In the genomic region with DNA sequence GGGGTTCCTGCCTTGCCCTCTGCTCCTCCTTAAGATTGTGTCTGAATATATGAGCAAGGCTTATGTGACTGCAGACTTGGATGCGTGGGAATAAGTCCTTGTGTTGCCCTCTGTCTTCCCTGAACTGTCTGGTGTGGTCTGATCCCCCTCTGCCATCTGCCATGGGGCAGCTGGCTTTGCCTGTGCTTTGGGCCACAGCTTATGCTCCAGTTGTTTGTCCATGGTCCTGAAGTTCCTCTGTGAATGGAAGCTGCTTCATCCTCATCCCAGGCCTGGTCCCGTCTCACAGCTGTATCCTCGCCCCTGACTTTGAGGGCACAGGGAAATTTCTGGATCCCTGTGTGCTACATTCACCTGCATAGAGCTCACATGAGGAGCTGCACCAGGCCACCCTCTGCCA, we compare ENCODE assay signal across 17 cellular contexts. TPM values are rescaled to one million over a fixed set of nuclear protein-coding genes. Genes with fewer than 3 reads are reported as not detected.
DNase-seq lines count a peak whose midpoint lies in the region; ATAC-seq, FAIRE-seq and TF ChIP-seq lines count a peak whose summit lies in the region.
"Had no signal": no experiment of that assay in that cellular context is flagged by ENCODE, and none has a peak within 500 bp of the region (broad histone marks: within the 10 kb centered on the region; RNA-seq: fewer than 3 reads in every experiment).

No MANE protein-coding gene starts in this region.

- FAIRE-seq in endothelial cell of umbilical vein (lab: Jason Lieb, UNC), result no peak
- FAIRE-seq: frontal cortex, islet of Langerhans had no signal

- no peak for DNase-seq in activated CD8-positive, alpha-beta T cell treated with anti-CD3 and anti-CD28 coated beads, Interleukin-2, amount 10 ng/mL, durations not matched to agents 7 days and 5 days
- no peak for DNase-seq in activated CD8-positive, alpha-beta T cell treated with anti-CD3 and anti-CD28 coated beads for 36 hours
- peak; percentile 22 for DNase-seq in NCI-H82 treated with DMSO at 0.1 percent for 48 hours (lab: John Stamatoyannopoulos, UW; ENCODE audit: unreplicated experiment)
- DNase-seq in endothelial cell of umbilical vein (ENCODE audit: low read depth, low spot score), result peak; percentile 21
- DNase-seq in mesendoderm, result peak; percentile 21
- no peak for DNase-seq in stimulated activated naive CD8-positive, alpha-beta T cell treated with anti-CD3 and anti-CD28 coated beads, Interleukin-15, amount 100 ng/mL, for 72 hours
- no peak for DNase-seq in chondrocyte (ENCODE audit: low spot score)
- DNase-seq: activated CD4-positive, CD25-positive, alpha-beta regulatory T cell; activated T-cell treated with anti-CD3 and anti-CD28 coated beads for 4 hours; H7; stimulated activated CD4-positive, alpha-beta T cell treated with anti-CD3 and anti-CD28 coated beads, Interleukin-15, amount 100 ng/mL, for 24 hours had no signal

- BruUV-seq in endothelial cell of umbilical vein (replicated peaks; lab: Mats Ljungman, UMichigan), result no TSS peak

- intact Hi-C loops in activated CD8-positive, alpha-beta T cell treated with anti-CD3 and anti-CD28 coated beads for 36 hours (cut with micrococcal nuclease), result no loop called here
- intact Hi-C loops in endothelial cell of umbilical vein (cut with micrococcal nuclease), result loop anchor here (5.0 kb wide), 1 partner anchor 154 kb away; the partner anchor contains the start of gene SLC38A9

- no CpG with 5 or more reads among the region's 3 CpGs for WGBS in mesendoderm (ENCODE audit: extremely low coverage, insufficient coverage, low lambda C conversion rate)

- H3K4me3 ChIP-seq in endothelial cell of umbilical vein (replicated peaks in 1 of 3; ENCODE audit: insufficient read depth in 1 of 3, low read depth in 1 of 3, low read length in 3 of 3), result no peak overlapping the region
- H3K4me3 ChIP-seq in mesendoderm (ENCODE audit: low read length), result no peak overlapping the region
- H3K4me3 ChIP-seq: thoracic aorta had no signal

- no peak overlapping the region for H3K4ac ChIP-seq in mesendoderm (ENCODE audit: low read depth, low read length)

- no peak for ATAC-seq in activated CD8-positive, alpha-beta T cell treated with anti-CD3 and anti-CD28 coated beads, Interleukin-2, amount 10 ng/mL, durations not matched to agents 7 days and 5 days
- ATAC-seq in activated CD8-positive, alpha-beta T cell treated with anti-CD3 and anti-CD28 coated beads for 36 hours, result no peak
- ATAC-seq in HG03571 (IDR thresholded peaks at IDR 0.05; ENCODE audit: unreplicated experiment), result no peak
- ATAC-seq in stimulated activated naive CD8-positive, alpha-beta T cell treated with anti-CD3 and anti-CD28 coated beads, Interleukin-15, amount 100 ng/mL, for 72 hours, result no peak

- no peak overlapping the region for H2BK5ac ChIP-seq in mesendoderm (ENCODE audit: low read length)

- dilution Hi-C loops in endothelial cell of umbilical vein (cut with MboI; ENCODE audit: extremely low pct_ligation_motif_present, low sequenced_read_pairs), result no loop called here

- H3K27ac Mint-ChIP-seq in activated CD8-positive, alpha-beta T cell treated with anti-CD3 and anti-CD28 coated beads, Interleukin-2, amount 10 ng/mL, durations not matched to agents 7 days and 5 days, result peak overlapping the region; percentile 43
- no peak overlapping the region for H3K27ac Mint-ChIP-seq in activated CD8-positive, alpha-beta T cell treated with anti-CD3 and anti-CD28 coated beads for 36 hours
- H3K27ac Mint-ChIP-seq in stimulated activated naive CD8-positive, alpha-beta T cell treated with anti-CD3 and anti-CD28 coated beads, Interleukin-15, amount 100 ng/mL, for 72 hours, result no peak overlapping the region
- H3K27ac Mint-ChIP-seq in chondrocyte (ENCODE audit: unreplicated experiment), result no peak overlapping the region
- H3K27ac Mint-ChIP-seq: dendritic cell treated with granulocyte-macrophage colony-stimulating factor and Interleukin-4, amounts not matched to agents 40 ng/mL and 50 ng/mL, for 4 days; progenitor cell of endocrine pancreas had no signal

- H2AFZ ChIP-seq in endothelial cell of umbilical vein (ENCODE audit: low read depth, low read length), result no peak overlapping the region

- H3K79me2 ChIP-seq in endothelial cell of umbilical vein (ENCODE audit: control insufficient read depth, insufficient read depth, low read length) (no peaks in the 10 kb centered on the region), mesendoderm (ENCODE audit: control insufficient read depth, insufficient read depth, low read length) (no peaks in the 10 kb centered on the region)

- no peak overlapping the region for H2BK15ac ChIP-seq in mesendoderm (replicated peaks; ENCODE audit: low read depth)

- H4K20me1 ChIP-seq in endothelial cell of umbilical vein (replicated peaks; ENCODE audit: control insufficient read depth, extremely low read depth, insufficient read depth, low read length), result no peaks in the 10 kb centered on the region

- H3K9me1 ChIP-seq in endothelial cell of umbilical vein (replicated peaks; ENCODE audit: control insufficient read depth, extremely low read depth, insufficient read depth, low read length), result no peaks in the 10 kb centered on the region

- no peaks in the 10 kb centered on the region for H3K27me3 Mint-ChIP-seq in activated CD8-positive, alpha-beta T cell treated with anti-CD3 and anti-CD28 coated beads, Interleukin-2, amount 10 ng/mL, durations not matched to agents 7 days and 5 days (ENCODE audit: low read depth)
- H3K27me3 Mint-ChIP-seq in activated CD8-positive, alpha-beta T cell treated with anti-CD3 and anti-CD28 coated beads for 36 hours, result no peaks in the 10 kb centered on the region
- no peaks in the 10 kb centered on the region for H3K27me3 Mint-ChIP-seq in stimulated activated naive CD8-positive, alpha-beta T cell treated with anti-CD3 and anti-CD28 coated beads, Interleukin-15, amount 100 ng/mL, for 72 hours
- H3K27me3 Mint-ChIP-seq in chondrocyte (ENCODE audit: low read depth), result no peaks in the 10 kb centered on the region
- H3K27me3 Mint-ChIP-seq: dendritic cell treated with granulocyte-macrophage colony-stimulating factor and Interleukin-4, amounts not matched to agents 40 ng/mL and 50 ng/mL, for 4 days; progenitor cell of endocrine pancreas had no signal

- H2BK120ac ChIP-seq in mesendoderm (ENCODE audit: low read depth, low read length), result no peak overlapping the region

- H3K36me3 Mint-ChIP-seq in activated CD8-positive, alpha-beta T cell treated with anti-CD3 and anti-CD28 coated beads, Interleukin-2, amount 10 ng/mL, durations not matched to agents 7 days and 5 days (ENCODE audit: low read depth), result no peaks in the 10 kb centered on the region
- H3K36me3 Mint-ChIP-seq in activated CD8-positive, alpha-beta T cell treated with anti-CD3 and anti-CD28 coated beads for 36 hours (ENCODE audit: low read depth), result no peaks in the 10 kb centered on the region
- H3K36me3 Mint-ChIP-seq in chondrocyte (ENCODE audit: low read depth), result peaks cover 2% of the 10 kb centered on the region

- no peaks in the 10 kb centered on the region for H3K27me3 ChIP-seq in endothelial cell of umbilical vein (ENCODE audit: control insufficient read depth in 2 of 2, insufficient read depth in 2 of 2, low read length in 2 of 2)
- no peaks in the 10 kb centered on the region for H3K27me3 ChIP-seq in mesendoderm (ENCODE audit: insufficient read depth, low read length, poor library complexity)

- H3K4me2 ChIP-seq in endothelial cell of umbilical vein (ENCODE audit: insufficient read depth, low read length) (no peak overlapping the region), mesendoderm (ENCODE audit: low read length) (no peak overlapping the region)

- no peaks in the 10 kb centered on the region for H3K36me3 ChIP-seq in endothelial cell of umbilical vein (ENCODE audit: control insufficient read depth in 2 of 2, extremely low read depth in 1 of 2, insufficient read depth in 2 of 2, low read length in 2 of 2)
- H3K36me3 ChIP-seq in mesendoderm (ENCODE audit: control insufficient read depth, insufficient read depth, low read length), result no peaks in the 10 kb centered on the region
- H3K36me3 ChIP-seq: thoracic aorta had no signal

- H3K4me1 ChIP-seq in endothelial cell of umbilical vein (ENCODE audit: control insufficient read depth, extremely low read depth, insufficient read depth, low read length) (peaks cover 19% of the 10 kb centered on the region), mesendoderm (ENCODE audit: control insufficient read depth, low read depth, low read length) (no peaks in the 10 kb centered on the region)

- H3K56ac ChIP-seq in mesendoderm (ENCODE audit: low read length), result no peak overlapping the region

- no peak overlapping the region for H3K18ac ChIP-seq in mesendoderm (ENCODE audit: low read length)

- no peaks in the 10 kb centered on the region for H3K9me3 Mint-ChIP-seq in activated CD8-positive, alpha-beta T cell treated with anti-CD3 and anti-CD28 coated beads, Interleukin-2, amount 10 ng/mL, durations not matched to agents 7 days and 5 days (ENCODE audit: insufficient read depth)
- H3K9me3 Mint-ChIP-seq in activated CD8-positive, alpha-beta T cell treated with anti-CD3 and anti-CD28 coated beads for 36 hours, result peaks cover under 1% of the 10 kb centered on the region
- peaks cover 0 to 5% of the 10 kb centered on the region in 2 donors for H3K9me3 Mint-ChIP-seq in stimulated activated naive CD8-positive, alpha-beta T cell treated with anti-CD3 and anti-CD28 coated beads, Interleukin-15, amount 100 ng/mL, for 72 hours
- H3K9me3 Mint-ChIP-seq in chondrocyte (ENCODE audit: low read depth), result peaks cover 3% of the 10 kb centered on the region
- H3K9me3 Mint-ChIP-seq: dendritic cell treated with granulocyte-macrophage colony-stimulating factor and Interleukin-4, amounts not matched to agents 40 ng/mL and 50 ng/mL, for 4 days had no signal

- no peak overlapping the region for H2AK5ac ChIP-seq in mesendoderm (ENCODE audit: low read length)

- H3K4me3 Mint-ChIP-seq in activated CD8-positive, alpha-beta T cell treated with anti-CD3 and anti-CD28 coated beads, Interleukin-2, amount 10 ng/mL, durations not matched to agents 7 days and 5 days, result no peak overlapping the region
- no peak overlapping the region for H3K4me3 Mint-ChIP-seq in activated CD8-positive, alpha-beta T cell treated with anti-CD3 and anti-CD28 coated beads for 36 hours
- H3K4me3 Mint-ChIP-seq in stimulated activated naive CD8-positive, alpha-beta T cell treated with anti-CD3 and anti-CD28 coated beads, Interleukin-15, amount 100 ng/mL, for 72 hours, result no peak overlapping the region
- no peak overlapping the region for H3K4me3 Mint-ChIP-seq in chondrocyte (ENCODE audit: unreplicated experiment)
- H3K4me3 Mint-ChIP-seq: dendritic cell treated with granulocyte-macrophage colony-stimulating factor and Interleukin-4, amounts not matched to agents 40 ng/mL and 50 ng/mL, for 4 days had no signal

- POLR2A ChIA-PET in activated CD8-positive, alpha-beta T cell treated with anti-CD3 and anti-CD28 coated beads, Interleukin-2, amount 10 ng/mL, durations not matched to agents 7 days and 5 days (lab: Charles Lee), result interaction anchor here (0.6 kb wide), 1 partner anchor 660 kb away, joined by 3 read pairs; no protein-coding TSS in a partner anchor
- POLR2A ChIA-PET in activated CD8-positive, alpha-beta T cell treated with anti-CD3 and anti-CD28 coated beads for 36 hours (lab: Charles Lee), result interaction anchor here (1.3 to 1.6 kb wide), 2 partner anchors 9 to 12 kb away, joined by 6 read pairs; no protein-coding TSS in a partner anchor
- POLR2A ChIA-PET in endothelial cell of umbilical vein (lab: Charles Lee), result no interaction called here

- no peak for TF ChIP-seq CTCF in activated CD8-positive, alpha-beta T cell treated with anti-CD3 and anti-CD28 coated beads for 36 hours (IDR thresholded peaks at IDR 0.05)
- no peak for TF ChIP-seq CTCF in endothelial cell of umbilical vein (IDR thresholded peaks at IDR 0.05; ENCODE audit: extremely low read depth in 1 of 2, insufficient read depth in 1 of 2, low read depth in 1 of 2, low read length in 2 of 2)
- no peak for TF ChIP-seq CTCF in chondrocyte (IDR thresholded peaks at IDR 0.05)

- TF ChIP-seq POLR2A in endothelial cell of umbilical vein (IDR thresholded peaks at IDR 0.05; ENCODE audit: low read depth, low read length), result no peak

- H3K23ac ChIP-seq in mesendoderm (ENCODE audit: low read length), result no peak overlapping the region

- no peak overlapping the region for H4K5ac ChIP-seq in mesendoderm (ENCODE audit: low read length)

- CTCF ChIA-PET in activated CD8-positive, alpha-beta T cell treated with anti-CD3 and anti-CD28 coated beads, Interleukin-2, amount 10 ng/mL, durations not matched to agents 7 days and 5 days (lab: Charles Lee), result interaction anchor here (1.0 kb wide), 1 partner anchor 11 kb away, joined by 3 read pairs; no protein-coding TSS in a partner anchor
- CTCF ChIA-PET in activated CD8-positive, alpha-beta T cell treated with anti-CD3 and anti-CD28 coated beads for 36 hours (lab: Charles Lee), result interaction anchor here (0.9 kb wide), 1 partner anchor 12 kb away, joined by 3 read pairs; no protein-coding TSS in a partner anchor
- CTCF ChIA-PET in endothelial cell of umbilical vein (lab: Charles Lee), result interaction anchor here (0.8 to 1.3 kb wide), 3 partner anchors 13 to 71 kb away, joined by 3 to 7 read pairs (median 3); partner anchors contain the start of gene IL31RA

- H3K27ac ChIP-seq in endothelial cell of umbilical vein (ENCODE audit: insufficient read depth, low read depth, low read length) (no peak overlapping the region), mesendoderm (ENCODE audit: low read depth, low read length) (no peak overlapping the region)
- H3K27ac ChIP-seq: thoracic aorta had no signal

- H3K4me1 Mint-ChIP-seq in activated CD8-positive, alpha-beta T cell treated with anti-CD3 and anti-CD28 coated beads, Interleukin-2, amount 10 ng/mL, durations not matched to agents 7 days and 5 days (ENCODE audit: low read depth), result peaks cover 4% of the 10 kb centered on the region
- peaks cover 21% of the 10 kb centered on the region for H3K4me1 Mint-ChIP-seq in activated CD8-positive, alpha-beta T cell treated with anti-CD3 and anti-CD28 coated beads for 36 hours (ENCODE audit: low read depth)
- peaks cover 15% of the 10 kb centered on the region for H3K4me1 Mint-ChIP-seq in stimulated activated naive CD8-positive, alpha-beta T cell treated with anti-CD3 and anti-CD28 coated beads, Interleukin-15, amount 100 ng/mL, for 72 hours
- peaks cover 8% of the 10 kb centered on the region for H3K4me1 Mint-ChIP-seq in chondrocyte (ENCODE audit: low read depth)

- no peaks in the 10 kb centered on the region for H3K9me3 ChIP-seq in endothelial cell of umbilical vein (replicated peaks; ENCODE audit: control insufficient read depth, insufficient read depth, low read length)
- H3K9me3 ChIP-seq: thoracic aorta had no signal

- H3K79me1 ChIP-seq in mesendoderm (ENCODE audit: low read length), result no peaks in the 10 kb centered on the region

- H3K9ac ChIP-seq in endothelial cell of umbilical vein (replicated peaks; ENCODE audit: extremely low read depth, insufficient read depth, low read length) (no peak overlapping the region), mesendoderm (ENCODE audit: low read length) (no peak overlapping the region)

- H4K8ac ChIP-seq in mesendoderm (ENCODE audit: low read depth, low read length), result no peak overlapping the region

RNA-seq across cellular contexts. Expression of gene IL31RA, which starts 14.7 kb away (rescaled TPM):
- not detected for total RNA-seq in activated CD8-positive, alpha-beta T cell treated with anti-CD3 and anti-CD28 coated beads, Interleukin-2, amount 10 ng/mL, durations not matched to agents 7 days and 5 days
- not detected for total RNA-seq in activated CD8-positive, alpha-beta T cell treated with anti-CD3 and anti-CD28 coated beads for 36 hours
- total RNA-seq in endothelial cell of umbilical vein (0.75 and 0.90 TPM in 2 replicates), chondrocyte (1.5 to 3.9 TPM (median 1.9 TPM) in 3 replicates)
- polyA plus RNA-seq in endothelial cell of umbilical vein, result 0.06 and 0.14 TPM in 2 replicates
- polyA plus RNA-seq in endothelial cell of umbilical vein (2011; cell fraction: cytosol; rRNA removed), result 0.26 and 0.38 TPM in 2 replicates
- polyA plus RNA-seq in endothelial cell of umbilical vein (2011; cell fraction: nucleus; rRNA removed), result 0.32 and 0.45 TPM in 2 replicates
- polyA plus RNA-seq in endothelial cell of umbilical vein (2012), result 2.2 and 5.1 TPM in 2 replicates
- 1.2 TPM in 1 of 2 replicates, not detected in the other for polyA minus RNA-seq in endothelial cell of umbilical vein
- not detected for polyA minus RNA-seq in endothelial cell of umbilical vein (2011; cell fraction: cytosol; rRNA and poly(A)+ RNA removed)
- polyA minus RNA-seq in endothelial cell of umbilical vein (2011; cell fraction: nucleus; rRNA and poly(A)+ RNA removed), result 0.34 and 0.77 TPM in 2 replicates
- polyA plus RNA-seq in mesendoderm (2013, experiment 1 of 2), result 0.03 TPM
- polyA plus RNA-seq in mesendoderm (2013, experiment 2 of 2), result 0.03 TPM
- total RNA-seq: frontal cortex, H7 had no signal

Comparison
In these comparisons a context has a peak if more than half of its experiments do, and no peak if none do; other contexts are left out.
1. DNase-seq: peak in NCI-H82 treated with DMSO at 0.1 percent for 48 hours (single experiment), endothelial cell of umbilical vein (single experiment) and mesendoderm (single experiment); none in activated CD8-positive, alpha-beta T cell treated with anti-CD3 and anti-CD28 coated beads, Interleukin-2, amount 10 ng/mL, durations not matched to agents 7 days and 5 days (single experiment), activated CD8-positive, alpha-beta T cell treated with anti-CD3 and anti-CD28 coated beads for 36 hours (single experiment), stimulated activated naive CD8-positive, alpha-beta T cell treated with anti-CD3 and anti-CD28 coated beads, Interleukin-15, amount 100 ng/mL, for 72 hours (0 of 2) and chondrocyte (single experiment).